8 cellular contexts compared by ENCODE assay signal in genomic region chr18:47149457-47150028, GRCh38. TPM values are rescaled to one million over a fixed set of nuclear protein-coding genes. Genes with fewer than 3 reads are reported as not detected.
DNase-seq lines count a peak whose midpoint lies in the region; ATAC-seq and TF ChIP-seq lines count a peak whose summit lies in the region.

No MANE protein-coding gene starts in this region.

- no peaks in the 10 kb centered on the region for H3K27me3 Mint-ChIP-seq in WTC11 (ENCODE audit: low read depth)

- no peaks in the 10 kb centered on the region for H3K36me3 Mint-ChIP-seq in WTC11

- H3K4me1 ChIP-seq in ACC112 (ENCODE audit: control insufficient read depth, insufficient read depth, low read length, unreplicated experiment) (peaks cover 11% of the 10 kb centered on the region), HAP-1 (peaks cover 9% of the 10 kb centered on the region), psoas muscle (peaks cover 28% of the 10 kb centered on the region)

- peak; percentile 21 for ATAC-seq in WTC11
- ATAC-seq in psoas muscle = peak in 3 of 4 donors; percentile 3 to 22 (median 10)
- ATAC-seq in activated CD4-positive, CD25-positive, alpha-beta regulatory T cell treated with anti-CD3 and anti-CD28 coated beads, Interleukin-2, amount 50 U/mL, for 24 hours = no peak

- intact Hi-C loops in psoas muscle (cut with DNase I) = no loop called here

- H2AFZ ChIP-seq in ACC112 (ENCODE audit: low read length, unreplicated experiment) = peak overlapping the region; percentile 91

- TF ChIP-seq CTCF in WTC11 (IDR thresholded peaks at IDR 0.05) = no peak
- TF ChIP-seq CTCF in psoas muscle (IDR thresholded peaks at IDR 0.05) = no peak

- H3K4me3 ChIP-seq in ACC112 (ENCODE audit: low read depth, low read length) (peak overlapping the region; percentile 97), HAP-1 (peak overlapping the region; percentile 74), psoas muscle (peak overlapping the region; percentile 79)

- CTCF ChIA-PET in WTC11 (lab: Charles Lee) = interaction anchor here (1.0 to 2.8 kb wide), 5 partner anchors 29 to 111 kb away, joined by 3 to 13 read pairs (median 6); no protein-coding TSS in a partner anchor

- WGBS in psoas muscle, 3 donors = 15 to 19% (median 16%) methylated on average over 12 of the region's 12 CpGs

- DNase-seq in HAP-1 (ENCODE audit: low spot score in 2 of 2) (no peak), WTC11 (ENCODE audit: low spot score) (no peak), glomerular visceral epithelial cell (ENCODE audit: extremely low spot score) (peak; percentile 8), psoas muscle (no peak), hippocampal formation (lab: John Stamatoyannopoulos, UW) (no peak), DMS 273 treated with DMSO at 0.1 percent for 48 hours (lab: John Stamatoyannopoulos, UW) (no peak)

- H3K79me2 ChIP-seq in ACC112 (ENCODE audit: control insufficient read depth, insufficient read depth, low read length, unreplicated experiment) = peaks cover 48% of the 10 kb centered on the region

- H3K27ac ChIP-seq in ACC112 (ENCODE audit: low read depth, low read length) (peak overlapping the region; percentile 81), psoas muscle (peak overlapping the region; percentile 97)

- POLR2A ChIA-PET in WTC11 (lab: Charles Lee) = interaction anchor here (1.2 kb wide), 1 partner anchor 35 kb away, joined by 5 read pairs; no protein-coding TSS in a partner anchor

- 0 out of 2 replicates have a peak, but pooled peaks cover 5% of the 10 kb centered on the region for H3K36me3 ChIP-seq in ACC112 (ENCODE audit: insufficient read depth, low read length)
- peaks cover 10% of the 10 kb centered on the region for H3K36me3 ChIP-seq in HAP-1 (replicated peaks)
- H3K36me3 ChIP-seq in psoas muscle (ENCODE audit: insufficient read depth in 1 of 2, low read depth in 1 of 2) = peaks cover 0 to 22% of the 10 kb centered on the region in 2 donors

- H3K9me3 ChIP-seq in HAP-1 (no peaks in the 10 kb centered on the region), psoas muscle (no peaks in the 10 kb centered on the region)

- H3K27me3 ChIP-seq in ACC112 (ENCODE audit: insufficient read depth, low read length) (no peaks in the 10 kb centered on the region), HAP-1 (ENCODE audit: low read depth) (no peaks in the 10 kb centered on the region), psoas muscle (ENCODE audit: insufficient read depth in 3 of 3, low read length in 2 of 3) (no peaks in the 10 kb centered on the region)

- peak overlapping the region; percentile 85 for H3K4me3 Mint-ChIP-seq in WTC11

- in situ Hi-C loops in HAP-1 (cut with MboI; ENCODE audit: low sequenced_read_pairs) = no loop called here

- no peaks in the 10 kb centered on the region for H3K9me3 Mint-ChIP-seq in WTC11

- H3K4me1 Mint-ChIP-seq in WTC11 = peaks cover 22% of the 10 kb centered on the region

- H3K27ac Mint-ChIP-seq in WTC11 = peak overlapping the region; percentile 92

TF ChIP-seq in WTC11, 78 proteins besides CTCF, POLR2A, EP300 and RAD21 (continues in another document):
- TF ChIP-seq USF2 (CRISPR knock-in tag; IDR thresholded peaks at IDR 0.05) (no peak), ZNF532 (CRISPR knock-in tag; IDR thresholded peaks at IDR 0.05; ENCODE audit: borderline replicate concordance) (no peak), TCF7 (CRISPR knock-in tag; IDR thresholded peaks at IDR 0.05; ENCODE audit: low read depth) (no peak), CDX4 (CRISPR knock-in tag; IDR thresholded peaks at IDR 0.05; ENCODE audit: borderline replicate concordance) (no peak), ERG (CRISPR knock-in tag; IDR thresholded peaks at IDR 0.05) (no peak), ATF6 (CRISPR knock-in tag; IDR thresholded peaks at IDR 0.05) (no peak), PRRX2 (CRISPR knock-in tag; IDR thresholded peaks at IDR 0.05) (no peak), E2F4 (CRISPR knock-in tag; IDR thresholded peaks at IDR 0.05; ENCODE audit: borderline replicate concordance, low read depth) (no peak)

RNA-seq across cellular contexts. Expression of gene HDHD2, which starts 0.8 kb away (rescaled TPM):
- 42.1 to 57.6 TPM (median 49.6 TPM) in 3 replicates for total RNA-seq in WTC11 (2021)
- total RNA-seq in psoas muscle = 10 to 100 TPM; 19.9 to 32.9 (median 27.9) TPM
- polyA plus RNA-seq in psoas muscle = 10 to 100 TPM; 11.5 to 19.9 (median 18.5) TPM

RNA-seq across cellular contexts. Expression of gene IER3IP1, which starts 26.6 kb away (rescaled TPM):
- total RNA-seq in WTC11 (2021) (6.7 to 7.7 TPM (median 7.3 TPM) in 3 replicates), psoas muscle (10 to 100 TPM in 2 of 4 donors, 1 to 10 TPM in 2; 9.3 to 12.6 (median 11.0) TPM)
- 10 to 100 TPM; 16.0 to 27.9 (median 18.6) TPM for polyA plus RNA-seq in psoas muscle

Comparison
In these comparisons a context has a peak if more than half of its experiments do, and no peak if none do; other contexts are left out.
1. ATAC-seq: peak in WTC11 (single experiment) and psoas muscle (3 of 4); none in activated CD4-positive, CD25-positive, alpha-beta regulatory T cell treated with anti-CD3 and anti-CD28 coated beads, Interleukin-2, amount 50 U/mL, for 24 hours (0 of 2).
2. Peak in every context shown above with its lines, with median percentiles within 50 percentile points of each other: H3K4me3 ChIP-seq.